Comparison of ENCODE assay signal across 8 cellular contexts in genomic region chr6:75748743-75749538, GRCh38. TPM values are rescaled to one million over a fixed set of nuclear protein-coding genes. Genes with fewer than 3 reads are reported as not detected.
A peak's percentile ranks its signal among the peaks of the same experiment; 100 is the strongest.
DNase-seq lines count a peak whose midpoint lies in the region; ATAC-seq and TF ChIP-seq lines count a peak whose summit lies in the region.

MYO6 (plus strand) TSS chr6:75749239; CDS start chr6:75817548, 68,309 bp downstream.

- no peak within 1 kb of the TSS for H2AFZ ChIP-seq in HCT116 (ENCODE audit: low read depth, low read length, poor library complexity, severe bottlenecking)

- H4K20me1 ChIP-seq in HCT116 (ENCODE audit: insufficient read depth), result no peaks in the 10 kb centered on the region

- no peaks in the 10 kb centered on the region for H3K9me2 ChIP-seq in HCT116 (ENCODE audit: insufficient read depth)

- TF ChIP-seq RAD21 in HCT116 (IDR thresholded peaks at IDR 0.05; ENCODE audit: low read depth), result no peak

- H3K9me3 ChIP-seq in HCT116 (ENCODE audit: control insufficient read depth in 1 of 2, insufficient read depth in 1 of 2, low read depth in 1 of 2, low read length in 2 of 2), result no peaks in the 10 kb centered on the region

- TF ChIP-seq CTCF in GM13976 (IDR thresholded peaks at IDR 0.05; ENCODE audit: borderline replicate concordance, control extremely low read depth, extremely low read depth, insufficient read depth, missing control alignments) (no peak), HCT116 (IDR thresholded peaks at IDR 0.05 in 2 of 3, conservative IDR thresholded peaks at IDR 0.05 in 1 of 3; ENCODE audit: borderline replicate concordance in 1 of 3, insufficient read depth in 1 of 3, low read depth in 2 of 3, low read length in 2 of 3) (no peak), NB4 (IDR thresholded peaks at IDR 0.05; ENCODE audit: low read depth, low read length) (no peak), WTC11 (IDR thresholded peaks at IDR 0.05) (no peak)

- no peaks in the 10 kb centered on the region for H3K9me3 Mint-ChIP-seq in WTC11

- POLR2A ChIA-PET in HCT116 (lab: Charles Lee), result no interaction called here
- POLR2A ChIA-PET in WTC11 (lab: Charles Lee), result no interaction called here

- no peaks in the 10 kb centered on the region for H3K27me3 ChIP-seq in HCT116 (ENCODE audit: insufficient read depth, low read length)

- H3K4me3 Mint-ChIP-seq in WTC11, result peak within 1 kb of the TSS; percentile 90

- H3K4me1 ChIP-seq in HCT116 (ENCODE audit: control insufficient read depth in 1 of 2, insufficient read depth in 2 of 2, low read length in 2 of 2), result peaks cover 52 to 62% of the 10 kb centered on the region in 2 experiments

- CTCF ChIA-PET in HCT116 (lab: Charles Lee), result no interaction called here
- CTCF ChIA-PET in WTC11 (lab: Charles Lee), result no interaction called here

- peaks cover 9% of the 10 kb centered on the region for H3K27me3 Mint-ChIP-seq in WTC11 (ENCODE audit: low read depth)

- in situ Hi-C loops in GM13976 (cut with MboI; ENCODE audit: low sequenced_read_pairs, unreplicated experiment), result no loop called here

- TF ChIP-seq POLR2A in HCT116 (IDR thresholded peaks at IDR 0.05; ENCODE audit: borderline replicate concordance, extremely low read depth, insufficient read depth, insufficient read length), result peak; percentile 73
- no peak for TF ChIP-seq POLR2A in NB4 (IDR thresholded peaks at IDR 0.05; ENCODE audit: extremely low read depth, insufficient read length)

- H3K79me2 ChIP-seq in HCT116 (ENCODE audit: insufficient read depth, low read length), result peaks cover 45% of the 10 kb centered on the region

- H3K27ac ChIP-seq in HCT116 (ENCODE audit: low read depth, low read length), result peak within 1 kb of the TSS; percentile 88
- H3K27ac ChIP-seq in cingulate gyrus (ENCODE audit: low read depth, low read length), result peak within 1 kb of the TSS; percentile 93

- no TSS peak for BruUV-seq in HCT116 (replicated peaks; lab: Mats Ljungman, UMichigan)

- DNase-seq in GM13976 (ENCODE audit: low spot score), result peak; percentile 86
- no peak for DNase-seq in HCT116 (ENCODE audit: low read depth, low spot score)
- peak; percentile 40 for DNase-seq in NB4 (ENCODE audit: low read depth)
- DNase-seq in WTC11 (ENCODE audit: low spot score), result peak; percentile 82
- peak; percentile 61 for DNase-seq in kidney glomerular epithelial cell (lab: John Stamatoyannopoulos, UW)
- DNase-seq in stimulated activated CD4-positive, alpha-beta T cell treated with anti-CD3 and anti-CD28 coated beads, Interleukin-15, amount 100 ng/mL, for 24 hours, result peak; percentile 59
- no peak for DNase-seq in amniotic stem cell (lab: John Stamatoyannopoulos, UW)

- no peaks in the 10 kb centered on the region for H3K36me3 ChIP-seq in HCT116 (ENCODE audit: control insufficient read depth in 1 of 2, insufficient read depth in 2 of 2, low read length in 2 of 2)

- H3K4me1 Mint-ChIP-seq in WTC11, result peaks cover 18% of the 10 kb centered on the region

- intact Hi-C loops in HCT116 (cut with micrococcal nuclease), result no loop called here

- H3K36me3 Mint-ChIP-seq in WTC11, result no peaks in the 10 kb centered on the region

- H3K27ac Mint-ChIP-seq in WTC11, result peak within 1 kb of the TSS; percentile 93

- ATAC-seq in HCT116, result peak; percentile 80
- peak; percentile 87 for ATAC-seq in WTC11

- peak within 1 kb of the TSS; percentile 81 for H3K9ac ChIP-seq in HCT116 (ENCODE audit: low read length)

- peak within 1 kb of the TSS; percentile 93 for H3K4me2 ChIP-seq in HCT116 (ENCODE audit: low read length)

- H3K4me3 ChIP-seq in HCT116 (replicated peaks in 1 of 2; ENCODE audit: low read depth in 1 of 2, low read length in 2 of 2), result peak within 1 kb of the TSS; percentile 84 to 89
- H3K4me3 ChIP-seq in NB4 (ENCODE audit: low read depth, low read length), result peak within 1 kb of the TSS; percentile 35

- RAD21 ChIA-PET in HCT116 (lab: Charles Lee; ENCODE audit: low non-redundant PET in 1 of 2, low total read pairs in 2 of 2, uncharacterized antibody in 2 of 2, unreplicated experiment in 2 of 2), result no interaction called here

TF ChIP-seq in HCT116, 20 proteins besides CTCF, POLR2A, EP300 and RAD21 (continues in another document):
- TF ChIP-seq SIN3A (IDR thresholded peaks at IDR 0.05; ENCODE audit: low read depth), result peak; percentile 88
- peak; percentile 7 for TF ChIP-seq YY1 (IDR thresholded peaks at IDR 0.05; ENCODE audit: extremely low read depth, insufficient replicate concordance, low read depth, low read length)
- TF ChIP-seq ELF1 (IDR thresholded peaks at IDR 0.05; ENCODE audit: borderline replicate concordance, low read depth), result no peak
- TF ChIP-seq ZNF274 (IDR thresholded peaks at IDR 0.05; ENCODE audit: low read depth, low read length), result no peak
- TF ChIP-seq SP1 (IDR thresholded peaks at IDR 0.05; ENCODE audit: low read depth), result 0 out of 2 replicates have a peak, but pooled peaks have one; percentile 26
- TF ChIP-seq REST (IDR thresholded peaks at IDR 0.05; ENCODE audit: low read depth), result no peak
- TF ChIP-seq POLR2AphosphoS5 (IDR thresholded peaks at IDR 0.05; ENCODE audit: low read depth, low read length), result peak; percentile 91
- peak; percentile 12 for TF ChIP-seq TCF7L2 (IDR thresholded peaks at IDR 0.05; ENCODE audit: borderline replicate concordance, extremely low read depth, insufficient read depth, insufficient read length)
- TF ChIP-seq ZFX (IDR thresholded peaks at IDR 0.05), result peak; percentile 67
- TF ChIP-seq SRF (IDR thresholded peaks at IDR 0.05; ENCODE audit: low read depth), result no peak

TF ChIP-seq in WTC11, 78 proteins besides CTCF, POLR2A, EP300 and RAD21 (continues in another document):
- TF ChIP-seq TCF7 (CRISPR knock-in tag; IDR thresholded peaks at IDR 0.05; ENCODE audit: low read depth), result 0 out of 2 replicates have a peak, but pooled peaks have one; percentile 57
- 0 out of 2 replicates have a peak, but pooled peaks have one; percentile 9 for TF ChIP-seq GABPB1 (CRISPR knock-in tag; IDR thresholded peaks at IDR 0.05)
- 0 out of 2 replicates have a peak, but pooled peaks have one; percentile 36 for TF ChIP-seq CREB1 (CRISPR knock-in tag; IDR thresholded peaks at IDR 0.05)
- peak; percentile 100 for TF ChIP-seq ZNF423 (CRISPR knock-in tag; IDR thresholded peaks at IDR 0.05)
- TF ChIP-seq ERG (CRISPR knock-in tag; IDR thresholded peaks at IDR 0.05), result no peak
- peak; percentile 77; the same call in 1 of the 2 replicates for TF ChIP-seq AFF4 (CRISPR knock-in tag; IDR thresholded peaks at IDR 0.05; ENCODE audit: borderline replicate concordance)
- TF ChIP-seq HMGXB4 (CRISPR knock-in tag; IDR thresholded peaks at IDR 0.05), result peak; percentile 51; the same call in 1 of the 2 replicates

RNA-seq across cellular contexts. Expression of gene MYO6, which starts in this region (rescaled TPM):
- total RNA-seq in HCT116 (2021; ENCODE audit: unreplicated experiment) (44.1 TPM), WTC11 (2021) (32.6 to 40.5 TPM (median 40.5 TPM) in 3 replicates)
- polyA plus RNA-seq in HCT116 (2012), result 16.3 and 16.7 TPM in 2 replicates

Comparison
In these comparisons a context has a peak if more than half of its experiments do, and no peak if none do; other contexts are left out.
1. DNase-seq: peak in GM13976 (single experiment), NB4 (single experiment), WTC11 (single experiment), kidney glomerular epithelial cell (single experiment) and stimulated activated CD4-positive, alpha-beta T cell treated with anti-CD3 and anti-CD28 coated beads, Interleukin-15, amount 100 ng/mL, for 24 hours (single experiment); none in HCT116 (single experiment) and amniotic stem cell (single experiment).